ENCODE assay signal across 1 cellular context in genomic region chr3:9401986-9402385, GRCh38.
TF ChIP-seq lines count a peak whose summit lies in the region.

No MANE protein-coding gene starts in this region.

TF ChIP-seq in SK-N-SH, 30 proteins besides CTCF, POLR2A, EP300 and RAD21 (continued from another document):
- no peak for TF ChIP-seq USF2 (IDR thresholded peaks at IDR 0.05; ENCODE audit: borderline replicate concordance, low read depth, low read length)
- TF ChIP-seq RXRA (IDR thresholded peaks at IDR 0.05; ENCODE audit: borderline replicate concordance, low read depth), result no peak
- TF ChIP-seq RFX5 (IDR thresholded peaks at IDR 0.05; ENCODE audit: low read length), result no peak
- no peak for TF ChIP-seq TAF1 (IDR thresholded peaks at IDR 0.05; ENCODE audit: borderline replicate concordance, low read depth, low read length)
TF ChIP-seq in SK-N-SH: peak in this region for 0.
